In genomic region chr16:67926181-67926742, GRCh38 we compare ENCODE assay signal across 8 cellular contexts. TPM values are rescaled to one million over a fixed set of nuclear protein-coding genes. Genes with fewer than 3 reads are reported as not detected.
DNase-seq lines count a peak whose midpoint lies in the region; ATAC-seq, FAIRE-seq and TF ChIP-seq lines count a peak whose summit lies in the region.

No MANE protein-coding gene starts in this region.

- H2AK9ac ChIP-seq in IMR-90 (replicated peaks; ENCODE audit: low read depth, low read length, poor library complexity) = no peak overlapping the region

- H3K14ac ChIP-seq in IMR-90 (replicated peaks; ENCODE audit: low read depth, low read length) = no peak overlapping the region

- H3K9me3 Mint-ChIP-seq in T-cell = no peaks in the 10 kb centered on the region

- H3K27me3 Mint-ChIP-seq in T-cell = no peaks in the 10 kb centered on the region

- no peaks in the 10 kb centered on the region for H3K9me3 ChIP-seq in IMR-90 (ENCODE audit: control insufficient read depth, insufficient read depth, low read length)

- H3K36me3 Mint-ChIP-seq in T-cell = no peaks in the 10 kb centered on the region

- TF ChIP-seq RAD21 in IMR-90 (IDR thresholded peaks at IDR 0.05; ENCODE audit: low read length) = 0 out of 2 replicates have a peak, but pooled peaks have one; percentile 4

- POLR2A ChIA-PET in IMR-90 (lab: Charles Lee; ENCODE audit: unreplicated experiment) = no interaction called here
- POLR2A ChIA-PET in T-cell (lab: Charles Lee) = interaction anchor here in 1 of 2 donors (1.2 kb wide), 1 partner anchor 129 kb away, joined by 3 read pairs; no protein-coding TSS in a partner anchor

- no peak overlapping the region for H3K18ac ChIP-seq in IMR-90 (ENCODE audit: low read depth, low read length)

- H3K4me1 ChIP-seq in IMR-90 (ENCODE audit: control insufficient read depth, insufficient read depth, low read length) = no peaks in the 10 kb centered on the region

- CTCF ChIA-PET in IMR-90 (lab: Yijun Ruan, JAX) (interaction anchor here (1.3 kb wide), 1 partner anchor 110 kb away, joined by 4 read pairs; no protein-coding TSS in a partner anchor), T-cell (lab: Charles Lee) (interaction anchor here in 1 of 2 donors (0.7 kb wide), 1 partner anchor 12 kb away, joined by 6 read pairs; no protein-coding TSS in a partner anchor)

- H3K9me1 ChIP-seq in IMR-90 (ENCODE audit: insufficient read depth, low read length) = no peaks in the 10 kb centered on the region

- H3K79me1 ChIP-seq in IMR-90 (ENCODE audit: low read depth in 1 of 2, low read length in 2 of 2) = peaks cover 5 to 44% of the 10 kb centered on the region in 2 experiments; a peak in 2 of 4 replicates

- no peak overlapping the region for H3K4me2 ChIP-seq in IMR-90 (ENCODE audit: low read depth, low read length)

- peaks cover 7 to 20% (median 8%) of the 10 kb centered on the region in 3 donors for H3K4me1 Mint-ChIP-seq in T-cell

- peak overlapping the region; percentile 55 to 61 for H3K27ac Mint-ChIP-seq in T-cell

- H2BK15ac ChIP-seq in IMR-90 (ENCODE audit: low read depth, low read length) = no peak overlapping the region

- TF ChIP-seq POLR2A in IMR-90 (IDR thresholded peaks at IDR 0.05; ENCODE audit: low read depth, low read length) = no peak
- TF ChIP-seq POLR2A in GM12892 (IDR thresholded peaks at IDR 0.05; ENCODE audit: low read depth, low read length) = no peak

- no TSS peak for BruUV-seq in IMR-90 (replicated peaks; lab: Mats Ljungman, UMichigan)

- no peak overlapping the region for H3K23ac ChIP-seq in IMR-90 (ENCODE audit: low read depth, low read length)

- peaks cover 53% of the 10 kb centered on the region for H4K20me1 ChIP-seq in IMR-90 (ENCODE audit: insufficient read depth, low read length)

- H3K9ac ChIP-seq in IMR-90 (ENCODE audit: low read depth, low read length) = no peak overlapping the region

- H3K4ac ChIP-seq in IMR-90 (ENCODE audit: low read depth, low read length) = no peak overlapping the region

- H2BK120ac ChIP-seq in IMR-90 (ENCODE audit: low read depth, low read length) = no peak overlapping the region

- no peak overlapping the region for H2AK5ac ChIP-seq in IMR-90 (ENCODE audit: low read depth, low read length)

- peaks cover 29% of the 10 kb centered on the region for H3K36me3 ChIP-seq in IMR-90 (ENCODE audit: control insufficient read depth, insufficient read depth, low read length)

- DNase-seq in IMR-90 (peak; percentile 30), T-cell (no peak), hepatic stellate cell (ENCODE audit: low spot score) (peak; percentile 78), SIG-M5 (lab: John Stamatoyannopoulos, UW) (no peak), GM12892 (ENCODE audit: insufficient read length) (no peak)

- H2BK5ac ChIP-seq in IMR-90 (ENCODE audit: low read depth, low read length, poor library complexity, severe bottlenecking) = no peak overlapping the region

- no peak for TF ChIP-seq CTCF in 22Rv1 (IDR thresholded peaks at IDR 0.05)
- TF ChIP-seq CTCF in IMR-90 (conservative IDR thresholded peaks at IDR 0.05; ENCODE audit: low read depth, low read length) = no peak

- intact Hi-C loops in IMR-90 (cut with micrococcal nuclease) = no loop called here

- no peak overlapping the region for H2AFZ ChIP-seq in IMR-90 (replicated peaks; ENCODE audit: low read length, poor library complexity)

- no peak overlapping the region for H4K8ac ChIP-seq in IMR-90 (ENCODE audit: low read depth in 2 of 2, low read length in 2 of 2)

- 73% methylated on average over 8 of the region's 13 CpGs; no CpG with 5 or more reads in 1 of the 2 experiments for WGBS in IMR-90 (ENCODE audit: extremely low coverage in 2 of 2, insufficient read length in 1 of 2), 2 experiments

- H4K91ac ChIP-seq in IMR-90 (ENCODE audit: insufficient read depth, low read depth, low read length) = no peak overlapping the region

- no peak overlapping the region for H3K4me3 Mint-ChIP-seq in T-cell

- FAIRE-seq in GM12892 (lab: Jason Lieb, UNC) = no peak

- no peak overlapping the region for H3K56ac ChIP-seq in IMR-90 (ENCODE audit: extremely low read depth, insufficient read depth, low read length)

- ATAC-seq in IMR-90 (ENCODE audit: low read depth) = peak; percentile 9; the same call in 1 of the 2 replicates
- ATAC-seq in T-cell (replicated peaks in 1 of 4) = no peak
- no peak for ATAC-seq in GM18858 (IDR thresholded peaks at IDR 0.05; ENCODE audit: unreplicated experiment)
- ATAC-seq in GM19023 (IDR thresholded peaks at IDR 0.05; ENCODE audit: unreplicated experiment) = no peak

- H3K4me3 ChIP-seq in IMR-90 (ENCODE audit: insufficient read depth, low read depth, low read length) = no peak overlapping the region

- no peaks in the 10 kb centered on the region for H3K27me3 ChIP-seq in IMR-90 (ENCODE audit: control insufficient read depth, insufficient read depth, low read length)

- in situ Hi-C loops in IMR-90 (cut with MboI; ENCODE audit: low sequenced_read_pairs) = loop anchor here (5.0 to 25.0 kb wide), 3 partner anchors 114 to 389 kb away; partner anchors contain the start of gene RIPOR1

- dilution Hi-C loops in IMR-90 (cut with HindIII; ENCODE audit: low sequenced_read_pairs, unreplicated experiment) = no loop called here

- H3K27ac ChIP-seq in 22Rv1 (peak overlapping the region; percentile 20; the same call in 1 of the 2 replicates), IMR-90 (ENCODE audit: insufficient read depth, low read length) (no peak overlapping the region)

- no peak overlapping the region for H2BK20ac ChIP-seq in IMR-90 (ENCODE audit: low read depth, low read length)

- no peak overlapping the region for H4K5ac ChIP-seq in IMR-90 (ENCODE audit: low read depth, low read length)

TF ChIP-seq in IMR-90, 13 proteins besides CTCF, POLR2A, EP300 and RAD21:
- TF ChIP-seq SMC3 (IDR thresholded peaks at IDR 0.05; ENCODE audit: low read depth, low read length) = no peak
- TF ChIP-seq MAZ (IDR thresholded peaks at IDR 0.05; ENCODE audit: borderline replicate concordance, low read depth, low read length) = no peak
- no peak for TF ChIP-seq ELK1 (IDR thresholded peaks at IDR 0.05; ENCODE audit: borderline replicate concordance, low read depth, low read length)
- no peak for TF ChIP-seq USF2 (IDR thresholded peaks at IDR 0.05; ENCODE audit: low read depth, low read length)
- no peak for TF ChIP-seq BHLHE40 (IDR thresholded peaks at IDR 0.05; ENCODE audit: low read depth, low read length)
- no peak for TF ChIP-seq RCOR1 (IDR thresholded peaks at IDR 0.05; ENCODE audit: insufficient replicate concordance, low read length)
- TF ChIP-seq FOS (IDR thresholded peaks at IDR 0.05; ENCODE audit: low read depth, low read length) = no peak
- no peak for TF ChIP-seq CHD1 (IDR thresholded peaks at IDR 0.05; ENCODE audit: low read depth, low read length)
- no peak for TF ChIP-seq RFX5 (IDR thresholded peaks at IDR 0.05; ENCODE audit: low read depth, low read length)
- TF ChIP-seq CEBPB (IDR thresholded peaks at IDR 0.05; ENCODE audit: low read depth, low read length) = no peak

RNA-seq across cellular contexts. Expression of gene CTRL, which starts 5.4 kb away (rescaled TPM):
- total RNA-seq in IMR-90 (2012; rRNA removed) (0.18 and 0.28 TPM in 2 replicates), T-cell (10 to 100 TPM in 4 of 5 donors, 1 to 10 TPM in 1; 9.4 to 14.2 (median 13.2) TPM)
- polyA plus RNA-seq in IMR-90 (2012; rRNA removed) = 0.89 and 1.1 TPM in 2 replicates
- 0.49 and 1.1 TPM in 2 replicates for polyA plus RNA-seq in IMR-90 (2012; cell fraction: cytosol; rRNA removed)
- polyA plus RNA-seq in IMR-90 (2012; cell fraction: nucleus; rRNA removed; ENCODE audit: low replicate concordance) = 5.0 and 13.4 TPM in 2 replicates
- 2.9 TPM for polyA plus RNA-seq in GM12892 (2012; ENCODE audit: missing spikeins)

RNA-seq across cellular contexts. Expression of gene PSMB10, which starts 10.4 kb away (rescaled TPM):
- total RNA-seq in IMR-90 (2012; rRNA removed) = 25.6 and 28.7 TPM in 2 replicates
- 36.7 and 50.5 TPM in 2 replicates for polyA plus RNA-seq in IMR-90 (2012; rRNA removed)
- polyA plus RNA-seq in IMR-90 (2012; cell fraction: cytosol; rRNA removed) = 69.8 and 71.1 TPM in 2 replicates
- 27.2 and 55.0 TPM in 2 replicates for polyA plus RNA-seq in IMR-90 (2012; cell fraction: nucleus; rRNA removed; ENCODE audit: low replicate concordance)
- total RNA-seq in T-cell = 100 to 1,000 TPM; 118 to 214 (median 165) TPM
- 130 TPM for polyA plus RNA-seq in GM12892 (2012; ENCODE audit: missing spikeins)

RNA-seq across cellular contexts. Expression of gene LCAT, which starts 17.7 kb away (rescaled TPM):
- total RNA-seq in IMR-90 (2012; rRNA removed) (1.4 and 1.7 TPM in 2 replicates), T-cell (10 to 100 TPM in 4 of 5 donors, 1 to 10 TPM in 1; 9.8 to 20.7 (median 18.7) TPM)
- polyA plus RNA-seq in IMR-90 (2012; rRNA removed) = 18.8 and 22.5 TPM in 2 replicates
- polyA plus RNA-seq in IMR-90 (2012; cell fraction: cytosol; rRNA removed) = 6.5 and 10.4 TPM in 2 replicates
- polyA plus RNA-seq in IMR-90 (2012; cell fraction: nucleus; rRNA removed; ENCODE audit: low replicate concordance) = 143 and 421 TPM in 2 replicates
- 11.3 TPM for polyA plus RNA-seq in GM12892 (2012; ENCODE audit: missing spikeins)

RNA-seq across cellular contexts. Expression of gene PSKH1, which starts 33.2 kb away (rescaled TPM):
- total RNA-seq in IMR-90 (2012; rRNA removed) (10.3 and 11.5 TPM in 2 replicates), T-cell (10 to 100 TPM; 14.8 to 31.4 (median 28.1) TPM)
- polyA plus RNA-seq in IMR-90 (2012; rRNA removed) = 26.5 and 26.7 TPM in 2 replicates
- polyA plus RNA-seq in IMR-90 (2012; cell fraction: cytosol; rRNA removed) = 14.3 and 32.1 TPM in 2 replicates
- 18.0 and 37.0 TPM in 2 replicates for polyA plus RNA-seq in IMR-90 (2012; cell fraction: nucleus; rRNA removed; ENCODE audit: low replicate concordance)
- polyA plus RNA-seq in GM12892 (2012; ENCODE audit: missing spikeins) = 6.4 TPM

RNA-seq across cellular contexts. Expression of gene NRN1L, which starts 41.6 kb away (rescaled TPM):
- total RNA-seq in IMR-90 (2012; rRNA removed) (not detected in 2 replicates), T-cell (1 to 10 TPM in 4 of 5 donors, under 1 TPM in 1; 0.72 to 5.3 (median 3.1) TPM)
- polyA plus RNA-seq in IMR-90 (2012; rRNA removed) = 0.27 and 0.32 TPM in 2 replicates
- 0.09 and 0.14 TPM in 2 replicates for polyA plus RNA-seq in IMR-90 (2012; cell fraction: cytosol; rRNA removed)
- polyA plus RNA-seq in IMR-90 (2012; cell fraction: nucleus; rRNA removed; ENCODE audit: low replicate concordance) = 3.2 and 5.5 TPM in 2 replicates
- 0.51 TPM for polyA plus RNA-seq in GM12892 (2012; ENCODE audit: missing spikeins)

Comparison
In these comparisons a context has a peak if more than half of its experiments do, and no peak if none do; other contexts are left out.
1. DNase-seq: peak in IMR-90 (single experiment) and hepatic stellate cell (single experiment); none in T-cell (0 of 34), SIG-M5 (single experiment) and GM12892 (single experiment).